ENCODE assay signal across 29 cellular contexts in genomic region chr3:10244004-10244403, GRCh38. TPM values are rescaled to one million over a fixed set of nuclear protein-coding genes. Genes with fewer than 3 reads are reported as not detected.
A peak's percentile ranks its signal among the peaks of the same experiment; 100 is the strongest.
DNase-seq lines count a peak whose midpoint lies in the region; ATAC-seq and TF ChIP-seq lines count a peak whose summit lies in the region.
"Had no signal": no experiment of that assay in that cellular context is flagged by ENCODE, and none has a peak within 500 bp of the region (broad histone marks: within the 10 kb centered on the region; RNA-seq: fewer than 3 reads in every experiment).

No MANE protein-coding gene starts in this region.

- H3K4me3 Mint-ChIP-seq in activated CD4-positive, alpha-beta T cell treated with anti-CD3 and anti-CD28 coated beads, Interleukin-2, amount 10 ng/mL, durations not matched to agents 24 days and 14 days, result peak overlapping the region; percentile 31
- H3K4me3 Mint-ChIP-seq in CD4-positive, alpha-beta T cell, result peak overlapping the region; percentile 6
- no peak overlapping the region for H3K4me3 Mint-ChIP-seq in endothelial cell (ENCODE audit: unreplicated experiment)

- H3K27ac Mint-ChIP-seq in activated CD4-positive, alpha-beta T cell treated with anti-CD3 and anti-CD28 coated beads, Interleukin-2, amount 10 ng/mL, durations not matched to agents 24 days and 14 days, result peak overlapping the region; percentile 82
- H3K27ac Mint-ChIP-seq in CD4-positive, alpha-beta T cell, result peak overlapping the region; percentile 91
- H3K27ac Mint-ChIP-seq in endothelial cell (ENCODE audit: unreplicated experiment), result no peak overlapping the region

- peaks cover 9% of the 10 kb centered on the region for H3K9me3 ChIP-seq in CD4-positive, alpha-beta T cell (ENCODE audit: control insufficient read depth, low read length)
- H3K9me3 ChIP-seq: psoas muscle had no signal

- H3K27me3 Mint-ChIP-seq in activated CD4-positive, alpha-beta T cell treated with anti-CD3 and anti-CD28 coated beads, Interleukin-2, amount 10 ng/mL, durations not matched to agents 24 days and 14 days, result no peaks in the 10 kb centered on the region
- no peaks in the 10 kb centered on the region for H3K27me3 Mint-ChIP-seq in CD4-positive, alpha-beta T cell
- H3K27me3 Mint-ChIP-seq in endothelial cell (ENCODE audit: unreplicated experiment), result peaks cover 3% of the 10 kb centered on the region

- H3K36me3 Mint-ChIP-seq in activated CD4-positive, alpha-beta T cell treated with anti-CD3 and anti-CD28 coated beads, Interleukin-2, amount 10 ng/mL, durations not matched to agents 24 days and 14 days (ENCODE audit: low read depth), result peaks cover 62% of the 10 kb centered on the region
- H3K36me3 Mint-ChIP-seq in CD4-positive, alpha-beta T cell (ENCODE audit: low read depth), result peaks cover 30% of the 10 kb centered on the region
- H3K36me3 Mint-ChIP-seq in endothelial cell (ENCODE audit: low read depth, unreplicated experiment), result peaks cover 6% of the 10 kb centered on the region

- peaks cover 20% of the 10 kb centered on the region for H3K9me3 Mint-ChIP-seq in activated CD4-positive, alpha-beta T cell treated with anti-CD3 and anti-CD28 coated beads, Interleukin-2, amount 10 ng/mL, durations not matched to agents 24 days and 14 days
- H3K9me3 Mint-ChIP-seq in CD4-positive, alpha-beta T cell, result peaks cover 6% of the 10 kb centered on the region
- H3K9me3 Mint-ChIP-seq in endothelial cell (ENCODE audit: unreplicated experiment), result peaks cover 4% of the 10 kb centered on the region

- TF ChIP-seq CTCF in CD4-positive, alpha-beta T cell (IDR thresholded peaks at IDR 0.05), result no peak
- TF ChIP-seq CTCF in endothelial cell (IDR thresholded peaks at IDR 0.05; ENCODE audit: unreplicated experiment), result no peak

- no peaks in the 10 kb centered on the region for H3K27me3 ChIP-seq in CD4-positive, alpha-beta T cell (ENCODE audit: control insufficient read depth, insufficient read depth, low read length)
- H3K27me3 ChIP-seq: brain microvascular endothelial cell, dorsolateral prefrontal cortex, Peyer's patch, sigmoid colon, SJCRH30, tibial artery had no signal

- CTCF ChIA-PET in CD4-positive, alpha-beta T cell (lab: Charles Lee), result interaction anchor here (3.3 kb wide), 1 partner anchor 20 kb away, joined by 26 read pairs; no protein-coding TSS in a partner anchor

- peaks cover 44% of the 10 kb centered on the region for H3K4me1 Mint-ChIP-seq in activated CD4-positive, alpha-beta T cell treated with anti-CD3 and anti-CD28 coated beads, Interleukin-2, amount 10 ng/mL, durations not matched to agents 24 days and 14 days
- peaks cover 60% of the 10 kb centered on the region for H3K4me1 Mint-ChIP-seq in CD4-positive, alpha-beta T cell (ENCODE audit: low read depth)
- H3K4me1 Mint-ChIP-seq in endothelial cell (ENCODE audit: unreplicated experiment), result peaks cover 5% of the 10 kb centered on the region

- no peak overlapping the region for H3K27ac ChIP-seq in CD4-positive, alpha-beta T cell (ENCODE audit: low read depth, low read length)
- H3K27ac ChIP-seq: brain microvascular endothelial cell, dorsolateral prefrontal cortex, Peyer's patch, psoas muscle, sigmoid colon, SJCRH30, tibial artery had no signal

- POLR2A ChIA-PET in CD4-positive, alpha-beta T cell (lab: Charles Lee), result interaction anchor here (0.9 to 1.0 kb wide), 2 partner anchors 18 to 79 kb away, joined by 3 read pairs; partner anchors contain the start of gene IRAK2

- no peak for ATAC-seq in CD4-positive, alpha-beta T cell (ENCODE audit: poor library complexity)
- no peak for ATAC-seq in GM21786 (IDR thresholded peaks at IDR 0.05; ENCODE audit: unreplicated experiment)
- ATAC-seq: psoas muscle had no signal

- DNase-seq in activated CD4-positive, alpha-beta T cell treated with anti-CD3 and anti-CD28 coated beads, Interleukin-2, amount 10 ng/mL, durations not matched to agents 24 days and 14 days, result no peak
- DNase-seq in activated CD4-positive, alpha-beta T cell treated with anti-CD3 and anti-CD28 coated beads for 48 hours, result no peak
- no peak for DNase-seq in CD4-positive, alpha-beta T cell
- peak; percentile 10 for DNase-seq in RPMI7951 (ENCODE audit: low read depth)
- peak; percentile 53 for DNase-seq in amniotic epithelial cell (ENCODE audit: low read depth)
- DNase-seq in endothelial cell (ENCODE audit: low spot score), result no peak
- no peak for DNase-seq in HT-29 (ENCODE audit: low spot score)
- DNase-seq: activated CD4-positive, CD25-positive, alpha-beta regulatory T cell; amygdala; brain microvascular endothelial cell; DMS153; dorsolateral prefrontal cortex; kidney glomerular epithelial cell; MM.1S; NCI-H1436 treated with DMSO at 0.1 percent for 48 hours; NCI-H446 treated with DMSO at 0.1 percent for 48 hours; NCI-H774; nucleus accumbens; psoas muscle; sigmoid colon; SJCRH30; stimulated activated CD4-positive, alpha-beta T cell treated with anti-CD3 and anti-CD28 coated beads, Interleukin-12 subunit alpha, Interleukin-12 subunit beta, amount 100 ng/mL, for 4 hours; stimulated activated CD4-positive, alpha-beta T cell treated with anti-CD3 and anti-CD28 coated beads, Interleukin-2, amount 100 ng/mL, for 48 hours; SW 1271; tibial artery had no signal

- intact Hi-C loops in activated CD4-positive, alpha-beta T cell treated with anti-CD3 and anti-CD28 coated beads, Interleukin-2, amount 10 ng/mL, durations not matched to agents 24 days and 14 days (cut with micrococcal nuclease), result loop anchor here (10.0 kb wide), 1 partner anchor 399 kb away; the partner anchor contains the start of gene RPUSD3
- intact Hi-C loops in CD4-positive, alpha-beta T cell (cut with DNase I, micrococcal nuclease), result loop anchor here in 1 of 2 experiments (5.0 kb wide), 1 partner anchor 77 kb away; no protein-coding TSS in a partner anchor

RNA-seq across cellular contexts. Expression of gene TATDN2, which starts 4.3 kb away (rescaled TPM):
- 70.9 and 74.4 TPM in 2 replicates for total RNA-seq in activated CD4-positive, alpha-beta T cell treated with anti-CD3 and anti-CD28 coated beads, Interleukin-2, amount 10 ng/mL, durations not matched to agents 24 days and 14 days
- 10 to 100 TPM; 48.7 to 50.2 TPM for total RNA-seq in CD4-positive, alpha-beta T cell
- 11.2 and 13.7 TPM in 2 replicates for total RNA-seq in RPMI7951 (2014; rRNA removed; shearing (Covaris generic))
- 41.2 TPM for total RNA-seq in endothelial cell (ENCODE audit: unreplicated experiment)
- total RNA-seq in HT-29 (2014; rRNA removed; shearing (Covaris generic)), result 6.7 and 6.8 TPM in 2 replicates

RNA-seq across cellular contexts. Expression of gene GHRL, which starts 48.7 kb away (rescaled TPM):
- 0.43 and 1.3 TPM in 2 replicates for total RNA-seq in activated CD4-positive, alpha-beta T cell treated with anti-CD3 and anti-CD28 coated beads, Interleukin-2, amount 10 ng/mL, durations not matched to agents 24 days and 14 days
- total RNA-seq in CD4-positive, alpha-beta T cell, result 1 to 10 TPM; 1.1 to 3.2 TPM
- total RNA-seq in RPMI7951 (2014; rRNA removed; shearing (Covaris generic)), result not detected in 2 replicates
- 0.62 TPM for total RNA-seq in endothelial cell (ENCODE audit: unreplicated experiment)
- total RNA-seq in HT-29 (2014; rRNA removed; shearing (Covaris generic)), result not detected in 2 replicates
- total RNA-seq: frontal cortex, lower leg skin, SJCRH30 had no signal

Comparison
In these comparisons a context has a peak if more than half of its experiments do, and no peak if none do; other contexts are left out.
1. DNase-seq: peak in RPMI7951 (single experiment) and amniotic epithelial cell (single experiment); none in activated CD4-positive, alpha-beta T cell treated with anti-CD3 and anti-CD28 coated beads, Interleukin-2, amount 10 ng/mL, durations not matched to agents 24 days and 14 days (single experiment), activated CD4-positive, alpha-beta T cell treated with anti-CD3 and anti-CD28 coated beads for 48 hours (single experiment), CD4-positive, alpha-beta T cell (0 of 10), endothelial cell (single experiment) and HT-29 (single experiment).